In genomic region chr19:13008926-13009787, GRCh38 we compare ENCODE assay signal across 14 cellular contexts. TPM values are rescaled to one million over a fixed set of nuclear protein-coding genes. Genes with fewer than 3 reads are reported as not detected.
A peak's percentile ranks its signal among the peaks of the same experiment; 100 is the strongest.
DNase-seq lines count a peak whose midpoint lies in the region; ATAC-seq lines count a peak whose summit lies in the region.
"Had no signal": no experiment of that assay in that cellular context is flagged by ENCODE, and none has a peak within 500 bp of the region (broad histone marks: within the 10 kb centered on the region; RNA-seq: fewer than 3 reads in every experiment).

No MANE protein-coding gene starts in this region.

- peak overlapping the region; percentile 80 for H3K27ac ChIP-seq in angular gyrus (ENCODE audit: low read depth, low read length)
- peak overlapping the region; percentile 41 for H3K27ac ChIP-seq in temporal lobe (ENCODE audit: low read depth, low read length)

- DNase-seq in H7 (peak; percentile 89), hepatic stellate cell (ENCODE audit: low spot score) (no peak), NCI-H128 (lab: John Stamatoyannopoulos, UW; ENCODE audit: unreplicated experiment) (no peak)
- DNase-seq: activated CD4-positive, CD25-positive, alpha-beta regulatory T cell treated with anti-CD3 and anti-CD28 coated beads, Interleukin-2, amount 50 U/mL, for 72 hours; activated naive CD4-positive, alpha-beta T cell; dermis blood vessel endothelial cell; naive B cell; NCI-H2081; SHP77 treated with DMSO at 0.1 percent for 48 hours had no signal

- H3K27me3 ChIP-seq in H7 (ENCODE audit: control insufficient read depth, insufficient read depth, low read length) (peaks cover 89% of the 10 kb centered on the region), iPS-15b (ENCODE audit: control insufficient read depth, insufficient read depth, low read length) (peaks cover 87% of the 10 kb centered on the region)

- H3K9me3 ChIP-seq in iPS-15b (ENCODE audit: control insufficient read depth, insufficient read depth, low read length), result no peaks in the 10 kb centered on the region

- H3K36me3 ChIP-seq in H7 (replicated peaks; ENCODE audit: control insufficient read depth, insufficient read depth, low read length) (no peaks in the 10 kb centered on the region), iPS-15b (ENCODE audit: control insufficient read depth, insufficient read depth, low read length) (no peaks in the 10 kb centered on the region)

- no peaks in the 10 kb centered on the region for H3K4me1 ChIP-seq in iPS-15b (ENCODE audit: control insufficient read depth, insufficient read depth, low read length)

- no peak overlapping the region for H3K9ac ChIP-seq in iPS-15b (ENCODE audit: low read depth, low read length)

- no peak for ATAC-seq in GM18498 (IDR thresholded peaks at IDR 0.05; ENCODE audit: unreplicated experiment)
- ATAC-seq: stimulated activated memory B cell treated with anti-CD40 and anti-IgM and Interleukin-4, amounts not matched to agents 10 μg/mL and 1 μg/mL and 100 μg/mL, for 72 hours had no signal

- H3K4me3 ChIP-seq in H7 (ENCODE audit: insufficient read depth, low read depth, low read length) (no peak overlapping the region), iPS-15b (ENCODE audit: low read depth, low read length) (peak overlapping the region; percentile 50)

RNA-seq across cellular contexts. Expression of gene NFIX, which starts 13.9 kb away (rescaled TPM):
- total RNA-seq in H7 (2014; rRNA removed; shearing (Covaris generic)), result 0.03 and 0.07 TPM in 2 replicates
- 185 TPM for total RNA-seq in temporal lobe

RNA-seq across cellular contexts. Expression of gene DAND5, which starts 39.8 kb away (rescaled TPM):
- total RNA-seq in H7 (2014; rRNA removed; shearing (Covaris generic)), result 0.15 TPM in 1 of 2 replicates, not detected in the other
- total RNA-seq in temporal lobe, result not detected

RNA-seq across cellular contexts. Expression of gene GADD45GIP1, which starts 52.1 kb away (rescaled TPM):
- total RNA-seq in H7 (2014; rRNA removed; shearing (Covaris generic)), result 40.4 and 51.7 TPM in 2 replicates
- 13.5 TPM for total RNA-seq in temporal lobe

Comparison
In these comparisons a context has a peak if more than half of its experiments do, and no peak if none do; other contexts are left out.
1. RNA of gene NFIX, which starts 13.9 kb away (total RNA-seq): 185 TPM in temporal lobe (single experiment); 0.03 to 0.07 TPM in H7; every median in the first group is over 100 times any median in the second.